Comparison of ENCODE assay signal across 37 cellular contexts in genomic region chr10:122402548-122403131, GRCh38. TPM values are rescaled to one million over a fixed set of nuclear protein-coding genes. Genes with fewer than 3 reads are reported as not detected.
"Had no signal": no experiment of that assay in that cellular context is flagged by ENCODE, and none has a peak within 500 bp of the region (broad histone marks: within the 10 kb centered on the region; RNA-seq: fewer than 3 reads in every experiment).

No MANE protein-coding gene starts in this region.

- H3K4me3 ChIP-seq: Peyer's patch had no signal

- H3K27ac Mint-ChIP-seq: activated B cell treated with CpG ODN at 0.5 μM for 24 hours; activated CD4-positive, alpha-beta T cell treated with anti-CD3 and anti-CD28 coated beads, Interleukin-2, amount 10 ng/mL, durations not matched to agents 24 days and 14 days; activated naive CD4-positive, alpha-beta T cell treated with anti-CD3 and anti-CD28 coated beads, Interleukin-2, amount 10 ng/mL, durations not matched to agents 7 days and 5 days; activated naive CD8-positive, alpha-beta T cell treated with anti-CD3 and anti-CD28 coated beads for 36 hours; activated T-helper 1 cell treated with anti-CD3 and anti-CD28 coated beads, Interleukin-12 subunit alpha, Interleukin-12 subunit beta, Interleukin-2, Interleukin-4 antibody, amounts not matched to agents 30 ng/mL and 10 ng/mL and 1 ng/mL, durations not matched to agents 14 hours and 24 hours and 36 hours had no signal

- H3K4me1 ChIP-seq: Peyer's patch had no signal

- ATAC-seq: PC-3 had no signal

- H3K4me3 Mint-ChIP-seq: activated B cell treated with CpG ODN at 0.5 μM for 24 hours; activated CD4-positive, alpha-beta T cell treated with anti-CD3 and anti-CD28 coated beads, Interleukin-2, amount 10 ng/mL, durations not matched to agents 24 days and 14 days; activated naive CD4-positive, alpha-beta T cell treated with anti-CD3 and anti-CD28 coated beads, Interleukin-2, amount 10 ng/mL, durations not matched to agents 7 days and 5 days; activated naive CD8-positive, alpha-beta T cell treated with anti-CD3 and anti-CD28 coated beads for 36 hours; activated T-cell treated with anti-CD3 and anti-CD28 coated beads, Interleukin-2, amount 50 U/mL, for 4 hours; activated T-helper 1 cell treated with anti-CD3 and anti-CD28 coated beads, Interleukin-12 subunit alpha, Interleukin-12 subunit beta, Interleukin-2, Interleukin-4 antibody, amounts not matched to agents 30 ng/mL and 10 ng/mL and 1 ng/mL, durations not matched to agents 14 hours and 24 hours and 36 hours; central memory CD8-positive, alpha-beta T cell had no signal

- H3K27ac ChIP-seq: brain microvascular endothelial cell, Peyer's patch, VCaP had no signal

- H3K27me3 Mint-ChIP-seq: activated B cell treated with CpG ODN at 0.5 μM for 24 hours; activated naive CD4-positive, alpha-beta T cell treated with anti-CD3 and anti-CD28 coated beads, Interleukin-2, amount 10 ng/mL, durations not matched to agents 7 days and 5 days; activated naive CD8-positive, alpha-beta T cell treated with anti-CD3 and anti-CD28 coated beads for 36 hours; central memory CD8-positive, alpha-beta T cell had no signal

- H3K27me3 ChIP-seq: brain microvascular endothelial cell, Peyer's patch had no signal

- H3K9me3 Mint-ChIP-seq: activated B cell treated with CpG ODN at 0.5 μM for 24 hours; activated CD4-positive, alpha-beta T cell treated with anti-CD3 and anti-CD28 coated beads, Interleukin-2, amount 10 ng/mL, durations not matched to agents 24 days and 14 days; activated naive CD4-positive, alpha-beta T cell treated with anti-CD3 and anti-CD28 coated beads, Interleukin-2, amount 10 ng/mL, durations not matched to agents 7 days and 5 days; activated naive CD8-positive, alpha-beta T cell treated with anti-CD3 and anti-CD28 coated beads for 36 hours; activated T-cell treated with anti-CD3 and anti-CD28 coated beads, Interleukin-2, amount 50 U/mL, for 4 hours; activated T-helper 1 cell treated with anti-CD3 and anti-CD28 coated beads, Interleukin-12 subunit alpha, Interleukin-12 subunit beta, Interleukin-2, Interleukin-4 antibody, amounts not matched to agents 30 ng/mL and 10 ng/mL and 1 ng/mL, durations not matched to agents 14 hours and 24 hours and 36 hours; central memory CD8-positive, alpha-beta T cell had no signal

- DNase-seq: activated B cell treated with CpG ODN at 0.5 μM for 24 hours; activated CD4-positive, alpha-beta T cell treated with anti-CD3 and anti-CD28 coated beads, Interleukin-2, amount 10 ng/mL, durations not matched to agents 24 days and 14 days; activated CD4-positive, alpha-beta T cell treated with anti-CD3 and anti-CD28 coated beads, Interleukin-2, amount 50 U/mL, for 4 hours; activated CD4-positive, CD25-positive, alpha-beta regulatory T cell treated with anti-CD3 and anti-CD28 coated beads, Interleukin-2, amount 50 U/mL, for 72 hours; activated CD8-positive, alpha-beta memory T cell treated with anti-CD3 and anti-CD28 coated beads, Interleukin-2, amount 50 U/mL, for 4 hours; activated gamma-delta T cell treated with Interleukin-2 at 50 U/mL for 16 hours; activated naive CD4-positive, alpha-beta T cell treated with anti-CD3 and anti-CD28 coated beads, Interleukin-2, amount 10 ng/mL, durations not matched to agents 7 days and 5 days; activated naive CD8-positive, alpha-beta T cell treated with anti-CD3 and anti-CD28 coated beads for 36 hours; activated T-cell treated with anti-CD3 and anti-CD28 coated beads for 4 hours; activated T-cell treated with anti-CD3 and anti-CD28 coated beads, Interleukin-2, amount 50 U/mL, for 4 hours; amniotic stem cell; aorta; brain microvascular endothelial cell; Karpas-422; KBM-7; NCI-H1048; NCI-H1105 treated with DMSO at 0.1 percent for 48 hours; NCI-H1436; NCI-H1694; NCI-H1930; NCI-H2081 treated with DMSO at 0.1 percent for 48 hours; NCI-H226; NCI-H446 treated with DMSO at 0.1 percent for 48 hours; NCI-H524; NCI-H69; NCI-H82; PC-3; Peyer's patch; RPMI8226; SW 1271; T-helper 1 cell; T-helper 2 cell; T-helper 9 cell had no signal

- H3K9me3 ChIP-seq: Peyer's patch had no signal

RNA-seq across cellular contexts. Expression of gene ARMS2, which starts 51.8 kb away (rescaled TPM):
- total RNA-seq: activated B cell treated with CpG ODN at 0.5 μM for 24 hours; activated CD4-positive, alpha-beta T cell treated with anti-CD3 and anti-CD28 coated beads, Interleukin-2, amount 10 ng/mL, durations not matched to agents 24 days and 14 days; activated naive CD8-positive, alpha-beta T cell treated with anti-CD3 and anti-CD28 coated beads for 36 hours; activated T-cell treated with anti-CD3 and anti-CD28 coated beads, Interleukin-2, amount 50 U/mL, for 4 hours; activated T-helper 1 cell treated with anti-CD3 and anti-CD28 coated beads, Interleukin-12 subunit alpha, Interleukin-12 subunit beta, Interleukin-2, Interleukin-4 antibody, amounts not matched to agents 30 ng/mL and 10 ng/mL and 1 ng/mL, durations not matched to agents 14 hours and 24 hours and 36 hours; aorta; MCF 10A; PC-3; Peyer's patch had no signal
- polyA plus RNA-seq: aorta had no signal

RNA-seq across cellular contexts. Expression of gene HTRA1, which starts 58.7 kb away (rescaled TPM):
- total RNA-seq: activated B cell treated with CpG ODN at 0.5 μM for 24 hours; activated CD4-positive, alpha-beta T cell treated with anti-CD3 and anti-CD28 coated beads, Interleukin-2, amount 10 ng/mL, durations not matched to agents 24 days and 14 days; activated naive CD8-positive, alpha-beta T cell treated with anti-CD3 and anti-CD28 coated beads for 36 hours; activated T-helper 1 cell treated with anti-CD3 and anti-CD28 coated beads, Interleukin-12 subunit alpha, Interleukin-12 subunit beta, Interleukin-2, Interleukin-4 antibody, amounts not matched to agents 30 ng/mL and 10 ng/mL and 1 ng/mL, durations not matched to agents 14 hours and 24 hours and 36 hours had no signal
